13 cellular contexts compared by ENCODE assay signal in the genomic region with DNA sequence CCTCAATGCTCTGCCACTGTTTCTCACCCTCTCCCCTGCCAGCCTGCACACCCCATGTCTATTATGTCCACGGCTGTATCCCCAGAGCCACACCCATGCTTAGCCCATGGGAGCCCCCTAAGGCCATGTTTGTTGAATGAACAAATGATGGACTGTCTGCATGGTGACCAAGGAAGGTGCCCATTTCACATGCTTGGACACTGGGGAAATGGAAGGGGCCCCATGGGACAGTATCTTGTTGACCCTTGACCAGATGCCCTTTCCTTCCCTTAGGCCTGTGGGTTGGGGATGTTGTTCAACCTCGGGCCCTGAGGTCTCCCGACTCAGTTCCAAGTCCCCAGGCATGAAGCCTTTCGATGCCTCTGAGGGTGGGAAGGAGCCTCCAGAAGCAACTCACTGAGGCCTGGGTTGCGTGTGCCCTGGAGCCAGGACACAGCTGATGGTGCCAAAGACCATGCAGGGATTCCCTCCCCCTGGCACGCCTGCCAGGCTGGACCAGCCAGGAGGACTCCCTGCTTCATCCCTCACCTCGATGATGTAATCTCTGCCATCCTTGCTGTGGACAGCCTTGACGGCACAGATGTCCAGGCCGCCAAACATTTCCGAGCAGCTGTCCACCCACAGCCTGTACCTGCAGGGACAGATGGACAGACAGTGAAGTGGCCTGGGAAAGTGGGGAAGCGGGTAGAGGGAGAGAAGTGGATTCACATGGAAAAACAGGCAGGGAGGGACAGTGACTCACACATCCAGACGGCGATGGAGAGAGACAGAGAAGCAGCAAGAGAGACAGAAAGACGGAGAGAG. TPM values are rescaled to one million over a fixed set of nuclear protein-coding genes. Genes with fewer than 3 reads are reported as not detected.
DNase-seq lines count a peak whose midpoint lies in the region; ATAC-seq, FAIRE-seq and TF ChIP-seq lines count a peak whose summit lies in the region.
"Had no signal": no experiment of that assay in that cellular context is flagged by ENCODE, and none has a peak within 500 bp of the region (broad histone marks: within the 10 kb centered on the region; RNA-seq: fewer than 3 reads in every experiment).

No MANE protein-coding gene starts in this region.

- H3K27me3 ChIP-seq in astrocyte (ENCODE audit: insufficient read depth, low read length) (no peaks in the 10 kb centered on the region), layer of hippocampus (ENCODE audit: control insufficient read depth, insufficient read depth, low read length) (no peaks in the 10 kb centered on the region), skeletal muscle tissue (ENCODE audit: control insufficient read depth in 3 of 3, insufficient read depth in 3 of 3, low read length in 3 of 3) (peaks cover 0 to 41% (median 8%) of the 10 kb centered on the region in 3 donors)

- DNase-seq in G401 (ENCODE audit: low spot score), result peak; percentile 9
- peak; percentile 62 for DNase-seq in astrocyte (ENCODE audit: low read depth)
- no peak for DNase-seq in activated naive CD4-positive, alpha-beta T cell treated with anti-CD3 and anti-CD28 coated beads for 36 hours
- no peak for DNase-seq in stimulated activated naive CD8-positive, alpha-beta T cell treated with anti-CD3 and anti-CD28 coated beads, Interleukin-15, Interleukin-2, amounts not matched to agents 100 U/mL and 50 U/mL, for 24 hours
- no peak for DNase-seq in effector CD4-positive, alpha-beta T cell
- DNase-seq in effector CD8-positive, alpha-beta T cell (lab: John Stamatoyannopoulos, UW), result no peak
- DNase-seq: CD8-positive, alpha-beta T cell; NCI-H1105 treated with DMSO at 0.1 percent for 48 hours; PC-3 had no signal

- peak overlapping the region; percentile 51 for H3K4me3 Mint-ChIP-seq in astrocyte (ENCODE audit: unreplicated experiment)
- no peak overlapping the region for H3K4me3 Mint-ChIP-seq in activated naive CD4-positive, alpha-beta T cell treated with anti-CD3 and anti-CD28 coated beads for 36 hours
- H3K4me3 Mint-ChIP-seq: CD8-positive, alpha-beta T cell; natural killer cell treated with Interleukin-12 subunit alpha and Interleukin-12 subunit beta and Interleukin-15 and Interleukin-18, amount 100 ng/mL, for 72 hours had no signal

- in situ Hi-C loops in G401 (cut with HindIII; ENCODE audit: low sequenced_read_pairs), result no loop called here

- CTCF ChIA-PET in activated naive CD4-positive, alpha-beta T cell treated with anti-CD3 and anti-CD28 coated beads for 36 hours (lab: Charles Lee), result no interaction called here

- no peaks in the 10 kb centered on the region for H4K20me1 ChIP-seq in astrocyte (ENCODE audit: insufficient read depth, low read length)

- H3K9ac ChIP-seq in astrocyte (ENCODE audit: low read length) (peak overlapping the region; percentile 56), skeletal muscle tissue (ENCODE audit: low read depth in 1 of 3, low read length in 3 of 3) (peak overlapping the region in 1 of 3 donors; percentile 50)

- H2AFZ ChIP-seq in astrocyte (ENCODE audit: low read depth, low read length), result peak overlapping the region; percentile 73

- H3K36me3 ChIP-seq in astrocyte (ENCODE audit: insufficient read depth, low read length) (no peaks in the 10 kb centered on the region), skeletal muscle tissue (ENCODE audit: control insufficient read depth in 3 of 3, insufficient read depth in 3 of 3, low read length in 3 of 3) (no peaks in the 10 kb centered on the region)

- no peak overlapping the region for H3K27ac Mint-ChIP-seq in astrocyte (ENCODE audit: unreplicated experiment)
- no peak overlapping the region for H3K27ac Mint-ChIP-seq in activated naive CD4-positive, alpha-beta T cell treated with anti-CD3 and anti-CD28 coated beads for 36 hours
- H3K27ac Mint-ChIP-seq: CD8-positive, alpha-beta T cell; natural killer cell treated with Interleukin-12 subunit alpha and Interleukin-12 subunit beta and Interleukin-15 and Interleukin-18, amount 100 ng/mL, for 72 hours had no signal

- H3K9me3 Mint-ChIP-seq in astrocyte (ENCODE audit: unreplicated experiment), result peaks cover 1% of the 10 kb centered on the region
- H3K9me3 Mint-ChIP-seq in activated naive CD4-positive, alpha-beta T cell treated with anti-CD3 and anti-CD28 coated beads for 36 hours, result no peaks in the 10 kb centered on the region
- H3K9me3 Mint-ChIP-seq: CD8-positive, alpha-beta T cell; natural killer cell treated with Interleukin-12 subunit alpha and Interleukin-12 subunit beta and Interleukin-15 and Interleukin-18, amount 100 ng/mL, for 72 hours had no signal

- no peak overlapping the region for H3K27ac ChIP-seq in astrocyte (ENCODE audit: low read depth, low read length)
- peak overlapping the region; percentile 1 for H3K27ac ChIP-seq in layer of hippocampus (ENCODE audit: low read depth, low read length)
- peak overlapping the region; percentile 82 for H3K27ac ChIP-seq in skeletal muscle tissue (ENCODE audit: low read depth, low read length)

- no peak for TF ChIP-seq CTCF in astrocyte (IDR thresholded peaks at IDR 0.05; ENCODE audit: insufficient read depth, low read depth, low read length)

- H3K9me3 ChIP-seq in astrocyte (ENCODE audit: insufficient read depth, low read depth, low read length) (no peaks in the 10 kb centered on the region), skeletal muscle tissue (ENCODE audit: control insufficient read depth in 3 of 3, low read length in 3 of 3) (no peaks in the 10 kb centered on the region)

- FAIRE-seq in astrocyte (lab: Jason Lieb, UNC), result no peak
- FAIRE-seq: TTC549 had no signal

- intact Hi-C loops in activated naive CD4-positive, alpha-beta T cell treated with anti-CD3 and anti-CD28 coated beads for 36 hours (cut with micrococcal nuclease), result loop anchor here (10.0 kb wide), 1 partner anchor 111 kb away; no protein-coding TSS in a partner anchor

- peaks cover 28% of the 10 kb centered on the region for H3K4me1 Mint-ChIP-seq in astrocyte (ENCODE audit: low read depth, unreplicated experiment)
- no peaks in the 10 kb centered on the region for H3K4me1 Mint-ChIP-seq in activated naive CD4-positive, alpha-beta T cell treated with anti-CD3 and anti-CD28 coated beads for 36 hours (ENCODE audit: low read depth)

- H3K27me3 Mint-ChIP-seq in astrocyte (ENCODE audit: low read depth, unreplicated experiment), result peaks cover 3% of the 10 kb centered on the region
- H3K27me3 Mint-ChIP-seq in activated naive CD4-positive, alpha-beta T cell treated with anti-CD3 and anti-CD28 coated beads for 36 hours (ENCODE audit: low read depth), result no peaks in the 10 kb centered on the region

- no peak for ATAC-seq in stimulated activated naive CD8-positive, alpha-beta T cell treated with anti-CD3 and anti-CD28 coated beads, Interleukin-15, Interleukin-2, amounts not matched to agents 100 U/mL and 50 U/mL, for 24 hours
- ATAC-seq: CD8-positive, alpha-beta T cell; natural killer cell treated with Interleukin-12 subunit alpha and Interleukin-12 subunit beta and Interleukin-15 and Interleukin-18, amount 100 ng/mL, for 72 hours; PC-3 had no signal

- peak overlapping the region; percentile 63 for H3K4me2 ChIP-seq in astrocyte (ENCODE audit: low read length)

- H3K4me1 ChIP-seq in astrocyte (ENCODE audit: insufficient read depth, low read length), result peaks cover 26% of the 10 kb centered on the region
- H3K4me1 ChIP-seq in skeletal muscle tissue (ENCODE audit: control insufficient read depth in 3 of 3, insufficient read depth in 3 of 3, low read length in 3 of 3), result peaks cover 35 to 42% (median 41%) of the 10 kb centered on the region in 3 donors

- H3K4me3 ChIP-seq in astrocyte (ENCODE audit: insufficient read depth, low read depth, low read length) (no peak overlapping the region), skeletal muscle tissue (ENCODE audit: low read length in 3 of 3) (no peak overlapping the region)

- H3K79me2 ChIP-seq in astrocyte (ENCODE audit: insufficient read depth, low read length), result no peaks in the 10 kb centered on the region

- no peaks in the 10 kb centered on the region for H3K36me3 Mint-ChIP-seq in astrocyte (ENCODE audit: low read depth, unreplicated experiment)
- H3K36me3 Mint-ChIP-seq in activated naive CD4-positive, alpha-beta T cell treated with anti-CD3 and anti-CD28 coated beads for 36 hours (ENCODE audit: low read depth), result no peaks in the 10 kb centered on the region
- H3K36me3 Mint-ChIP-seq: CD8-positive, alpha-beta T cell; natural killer cell treated with Interleukin-12 subunit alpha and Interleukin-12 subunit beta and Interleukin-15 and Interleukin-18, amount 100 ng/mL, for 72 hours had no signal

RNA-seq across cellular contexts. Expression of a gene that starts 58.9 kb away (rescaled TPM):
- 114 and 123 TPM in 2 replicates for total RNA-seq in G401 (2014; rRNA removed; shearing (Covaris generic))
- total RNA-seq in astrocyte, result 85.2 and 85.9 TPM in 2 replicates
- total RNA-seq in skeletal muscle tissue, result 60.5 TPM
- total RNA-seq in activated naive CD4-positive, alpha-beta T cell treated with anti-CD3 and anti-CD28 coated beads for 36 hours, result 10 to 100 TPM; 62.5 to 65.9 TPM

Comparison
In these comparisons a context has a peak if more than half of its experiments do, and no peak if none do; other contexts are left out.
1. DNase-seq: peak in G401 (single experiment) and astrocyte (single experiment); none in activated naive CD4-positive, alpha-beta T cell treated with anti-CD3 and anti-CD28 coated beads for 36 hours (single experiment), stimulated activated naive CD8-positive, alpha-beta T cell treated with anti-CD3 and anti-CD28 coated beads, Interleukin-15, Interleukin-2, amounts not matched to agents 100 U/mL and 50 U/mL, for 24 hours (single experiment), effector CD4-positive, alpha-beta T cell (single experiment) and effector CD8-positive, alpha-beta T cell (single experiment).